17 cellular contexts compared by ENCODE assay signal in genomic region chr6:66103354-66103753, GRCh38.
"Had no signal": no experiment of that assay in that cellular context is flagged by ENCODE, and none has a peak within 500 bp of the region (broad histone marks: within the 10 kb centered on the region; RNA-seq: fewer than 3 reads in every experiment).

No MANE protein-coding gene starts in this region.

- H3K4me3 ChIP-seq: esophagus squamous epithelium, suprapubic skin, thyroid gland, upper lobe of left lung, uterus had no signal

- DNase-seq: effector memory CD8-positive, alpha-beta T cell; esophagus squamous epithelium; foreskin keratinocyte; head of caudate nucleus; hippocampal formation; left colon; naive B cell; nephron progenitor cell; stimulated activated CD4-positive, alpha-beta T cell treated with anti-CD3 and anti-CD28 coated beads, Interleukin-2, amount 100 ng/mL, for 24 hours; stimulated activated naive CD8-positive, alpha-beta T cell treated with anti-CD3 and anti-CD28 coated beads, Interleukin-15, Interleukin-2, amounts not matched to agents 100 U/mL and 50 U/mL, for 24 hours; thyroid gland; upper lobe of left lung; uterus had no signal

- H3K36me3 ChIP-seq: esophagus squamous epithelium, neutrophil, suprapubic skin, thyroid gland, upper lobe of left lung, uterus had no signal

- H3K9me3 ChIP-seq: esophagus squamous epithelium, suprapubic skin, thyroid gland, upper lobe of left lung, uterus had no signal

- H3K27me3 ChIP-seq: esophagus squamous epithelium, foreskin keratinocyte, neutrophil, suprapubic skin, thyroid gland, upper lobe of left lung, uterus had no signal

- H3K4me1 ChIP-seq: esophagus squamous epithelium, foreskin keratinocyte, suprapubic skin, thyroid gland, uterus had no signal

- ATAC-seq: effector memory CD8-positive, alpha-beta T cell; foreskin keratinocyte; left colon; sciatic nerve; stimulated activated naive CD8-positive, alpha-beta T cell treated with anti-CD3 and anti-CD28 coated beads, Interleukin-15, Interleukin-2, amounts not matched to agents 100 U/mL and 50 U/mL, for 24 hours had no signal

- H3K27ac ChIP-seq: epithelial cell of prostate, esophagus squamous epithelium, foreskin keratinocyte, neutrophil, suprapubic skin, thyroid gland, upper lobe of left lung, uterus had no signal
